Comparison of ENCODE assay signal across 13 cellular contexts in the genomic region with DNA sequence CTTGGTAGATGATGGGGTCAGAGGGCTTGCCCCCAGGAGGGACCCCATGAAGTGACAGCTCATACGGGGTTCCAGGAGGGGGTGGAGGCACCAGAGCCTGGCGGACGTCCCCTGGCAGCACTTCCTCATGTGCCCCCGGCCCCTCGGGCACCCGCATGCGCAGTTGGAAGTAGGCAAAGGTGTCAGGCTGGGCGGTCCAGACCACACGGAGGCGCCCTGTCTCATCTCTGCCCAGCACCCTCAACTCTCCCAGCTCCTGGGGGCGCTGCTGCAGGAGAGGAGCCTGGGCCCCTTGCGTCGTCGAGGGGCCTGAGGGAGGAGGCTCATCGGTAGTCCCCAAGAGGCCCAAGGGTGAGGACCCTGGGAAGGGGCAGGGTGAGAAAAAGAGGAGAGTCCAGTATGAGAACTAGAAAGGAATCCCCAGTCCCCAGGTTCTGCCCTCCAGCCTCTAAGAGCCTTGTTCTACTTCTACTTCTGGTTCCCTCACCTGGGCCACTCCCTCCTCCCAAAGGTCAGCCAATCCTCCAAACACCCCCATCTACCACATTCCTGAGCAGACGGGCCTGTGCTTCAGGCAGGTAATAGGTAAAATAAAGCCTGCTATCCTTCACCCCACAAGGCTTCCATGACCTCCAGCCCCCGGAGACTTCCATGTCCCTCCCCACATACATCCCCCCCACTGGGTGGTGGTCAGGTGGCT. TPM values are rescaled to one million over a fixed set of nuclear protein-coding genes. Genes with fewer than 3 reads are reported as not detected.
A peak's percentile ranks its signal among the peaks of the same experiment; 100 is the strongest.
DNase-seq lines count a peak whose midpoint lies in the region; ATAC-seq and TF ChIP-seq lines count a peak whose summit lies in the region.
"Had no signal": no experiment of that assay in that cellular context is flagged by ENCODE, and none has a peak within 500 bp of the region (broad histone marks: within the 10 kb centered on the region; RNA-seq: fewer than 3 reads in every experiment).

No MANE protein-coding gene starts in this region.

- H2BK15ac ChIP-seq in neuronal stem cell (ENCODE audit: low read length): no peak overlapping the region

- H3K9me3 ChIP-seq in heart right ventricle (no peaks in the 10 kb centered on the region), neuronal stem cell (replicated peaks in 1 of 2; ENCODE audit: control insufficient read depth in 2 of 2, insufficient read depth in 1 of 2, low read depth in 1 of 2, low read length in 2 of 2) (no peaks in the 10 kb centered on the region), uterus (no peaks in the 10 kb centered on the region), Peyer's patch (no peaks in the 10 kb centered on the region)
- H3K9me3 ChIP-seq: HAP-1 had no signal

- peak overlapping the region; percentile 54 for H3K4me3 Mint-ChIP-seq in activated T-helper 17 cell treated with anti-CD3 and anti-CD28 coated beads, Interleukin-2, amount 50 U/mL, for 72 hours
- H3K4me3 Mint-ChIP-seq: activated naive CD8-positive, alpha-beta T cell treated with anti-CD3 and anti-CD28 coated beads, Interleukin-2, amount 10 ng/mL, durations not matched to agents 7 days and 5 days had no signal

- peaks cover 43% of the 10 kb centered on the region for H3K27me3 Mint-ChIP-seq in activated T-helper 17 cell treated with anti-CD3 and anti-CD28 coated beads, Interleukin-2, amount 50 U/mL, for 72 hours

- H4K91ac ChIP-seq in neuronal stem cell (ENCODE audit: low read depth, low read length, poor library complexity): no peak overlapping the region

- no peak overlapping the region for H2BK12ac ChIP-seq in neuronal stem cell (ENCODE audit: low read length)

- intact Hi-C loops in heart right ventricle (cut with DNase I) (no loop called here), cardiac septum (cut with DNase I) (no loop called here), uterus (cut with DNase I; ENCODE audit: low total_unique reads) (no loop called here)

- H3K23ac ChIP-seq in neuronal stem cell (ENCODE audit: low read depth, low read length, poor library complexity): no peak overlapping the region

- peaks cover 0 to 27% (median 3%) of the 10 kb centered on the region in 7 donors for H3K27me3 ChIP-seq in heart right ventricle
- peaks cover 0 to 63% (median 8%) of the 10 kb centered on the region in 3 experiments for H3K27me3 ChIP-seq in neuronal stem cell (ENCODE audit: control insufficient read depth in 3 of 3, insufficient read depth in 3 of 3, low read depth in 1 of 3, low read length in 3 of 3)
- no peaks in the 10 kb centered on the region for H3K27me3 ChIP-seq in uterus
- no peaks in the 10 kb centered on the region for H3K27me3 ChIP-seq in Peyer's patch

- TF ChIP-seq POLR2A in uterus (IDR thresholded peaks at IDR 0.05) (no peak), Peyer's patch (IDR thresholded peaks at IDR 0.05) (no peak)

- no peak overlapping the region for H3K9ac ChIP-seq in neuronal stem cell (ENCODE audit: low read depth, low read length, poor library complexity)

- H3K36me3 ChIP-seq in heart right ventricle: peaks cover 0 to 89% (median 11%) of the 10 kb centered on the region in 9 donors
- no peaks in the 10 kb centered on the region for H3K36me3 ChIP-seq in neuronal stem cell (replicated peaks in 1 of 2; ENCODE audit: control insufficient read depth in 2 of 2, insufficient read depth in 2 of 2, low read length in 2 of 2)
- no peaks in the 10 kb centered on the region for H3K36me3 ChIP-seq in uterus
- no peaks in the 10 kb centered on the region for H3K36me3 ChIP-seq in Peyer's patch
- H3K36me3 ChIP-seq: HAP-1 had no signal

- H2AFZ ChIP-seq in neuronal stem cell (ENCODE audit: low read length): no peak overlapping the region

- H3K4me2 ChIP-seq in neuronal stem cell (ENCODE audit: insufficient read depth, low read length, poor library complexity, severe bottlenecking): no peak overlapping the region

- no peak overlapping the region for H3K4me3 ChIP-seq in heart right ventricle
- H3K4me3 ChIP-seq in neuronal stem cell (ENCODE audit: low read length in 2 of 2): no peak overlapping the region
- no peak overlapping the region for H3K4me3 ChIP-seq in uterus
- H3K4me3 ChIP-seq in Peyer's patch: no peak overlapping the region
- H3K4me3 ChIP-seq: HAP-1 had no signal

- no peak overlapping the region for H2BK120ac ChIP-seq in neuronal stem cell (ENCODE audit: low read depth, low read length)

- no peak overlapping the region for H2BK5ac ChIP-seq in neuronal stem cell (ENCODE audit: low read length)

- H3K4me1 Mint-ChIP-seq in activated T-helper 17 cell treated with anti-CD3 and anti-CD28 coated beads, Interleukin-2, amount 50 U/mL, for 72 hours: peaks cover 12% of the 10 kb centered on the region

- peak overlapping the region; percentile 49 for H2AK5ac ChIP-seq in neuronal stem cell (ENCODE audit: low read depth, low read length)

- H3K18ac ChIP-seq in neuronal stem cell (ENCODE audit: low read length): no peak overlapping the region

- H3K27ac ChIP-seq in heart right ventricle: peak overlapping the region in 7 of 10 donors; percentile 1 to 87 (median 77)
- no peak overlapping the region for H3K27ac ChIP-seq in neuronal stem cell (replicated peaks; ENCODE audit: low read length)
- peak overlapping the region; percentile 92 to 96 for H3K27ac ChIP-seq in uterus
- peak overlapping the region in 1 of 4 donors; percentile 6 for H3K27ac ChIP-seq in Peyer's patch

- no peak for ATAC-seq in heart right ventricle
- ATAC-seq in activated T-helper 17 cell treated with anti-CD3 and anti-CD28 coated beads, Interleukin-2, amount 50 U/mL, for 72 hours (replicated peaks): no peak
- no peak for ATAC-seq in GM19455 (IDR thresholded peaks at IDR 0.05; ENCODE audit: unreplicated experiment)
- ATAC-seq: right cardiac atrium had no signal

- H3K4me1 ChIP-seq in heart right ventricle: peaks cover 5 to 46% (median 25%) of the 10 kb centered on the region in 9 donors
- peaks cover 0 to 2% of the 10 kb centered on the region in 2 donors for H3K4me1 ChIP-seq in neuronal stem cell (ENCODE audit: control insufficient read depth in 2 of 2, insufficient read depth in 1 of 2, low read depth in 1 of 2, low read length in 2 of 2)
- peaks cover 21 to 27% of the 10 kb centered on the region in 2 donors for H3K4me1 ChIP-seq in uterus
- peaks cover 0 to 29% (median 10%) of the 10 kb centered on the region in 4 donors for H3K4me1 ChIP-seq in Peyer's patch
- H3K4me1 ChIP-seq: HAP-1 had no signal

- H3K14ac ChIP-seq in neuronal stem cell (ENCODE audit: low read length): no peak overlapping the region

- DNase-seq in heart right ventricle (no peak), cardiac septum (ENCODE audit: low spot score) (no peak), neuronal stem cell (ENCODE audit: low spot score) (no peak), uterus (peak in 1 of 2 donors; percentile 23), Peyer's patch (no peak), superior temporal gyrus (ENCODE audit: extremely low spot score) (no peak)
- DNase-seq: activated naive CD8-positive, alpha-beta T cell treated with anti-CD3 and anti-CD28 coated beads, Interleukin-2, amount 10 ng/mL, durations not matched to agents 7 days and 5 days; kidney had no signal

- no peak overlapping the region for H3K27ac Mint-ChIP-seq in activated T-helper 17 cell treated with anti-CD3 and anti-CD28 coated beads, Interleukin-2, amount 50 U/mL, for 72 hours
- H3K27ac Mint-ChIP-seq: activated naive CD8-positive, alpha-beta T cell treated with anti-CD3 and anti-CD28 coated beads, Interleukin-2, amount 10 ng/mL, durations not matched to agents 7 days and 5 days had no signal

- no peaks in the 10 kb centered on the region for H3K9me3 Mint-ChIP-seq in activated T-helper 17 cell treated with anti-CD3 and anti-CD28 coated beads, Interleukin-2, amount 50 U/mL, for 72 hours
- H3K9me3 Mint-ChIP-seq: activated naive CD8-positive, alpha-beta T cell treated with anti-CD3 and anti-CD28 coated beads, Interleukin-2, amount 10 ng/mL, durations not matched to agents 7 days and 5 days had no signal

- WGBS in heart right ventricle, 2 donors: 87 to 91% methylated on average over 17 of the region's 17 CpGs
- WGBS in neuronal stem cell (ENCODE audit: extremely low coverage in 2 of 2, insufficient read length in 2 of 2, insufficient replicate concordance in 1 of 2), 2 donors: no CpG with 5 or more reads among the region's 17 CpGs

- no peaks in the 10 kb centered on the region for H3K79me1 ChIP-seq in neuronal stem cell (ENCODE audit: low read depth, low read length)

- no peak for TF ChIP-seq CTCF in heart right ventricle (IDR thresholded peaks at IDR 0.05)
- no peak for TF ChIP-seq CTCF in uterus (IDR thresholded peaks at IDR 0.05)
- no peak for TF ChIP-seq CTCF in Peyer's patch (IDR thresholded peaks at IDR 0.05)

- H3K4ac ChIP-seq in neuronal stem cell (ENCODE audit: low read length): no peak overlapping the region

- H3K36me3 Mint-ChIP-seq in activated T-helper 17 cell treated with anti-CD3 and anti-CD28 coated beads, Interleukin-2, amount 50 U/mL, for 72 hours (ENCODE audit: low read depth): peaks cover 5% of the 10 kb centered on the region
- H3K36me3 Mint-ChIP-seq: activated naive CD8-positive, alpha-beta T cell treated with anti-CD3 and anti-CD28 coated beads, Interleukin-2, amount 10 ng/mL, durations not matched to agents 7 days and 5 days had no signal

- no peak overlapping the region for H4K8ac ChIP-seq in neuronal stem cell (ENCODE audit: low read depth, low read length)

RNA-seq across cellular contexts. Expression of a gene that starts 23.2 kb away (rescaled TPM):
- total RNA-seq in heart right ventricle: 100 to 1,000 TPM in 1 of 10 donors, 10 to 100 TPM in 9; 36.2 to 123 (median 61.4) TPM
- polyA plus RNA-seq in heart right ventricle: 10 to 100 TPM; 49.0 to 96.7 TPM
- 59.9 TPM for total RNA-seq in cardiac septum
- 10 to 100 TPM in 1 of 2 donors, 1 to 10 TPM in 1; 7.2 to 26.8 TPM for total RNA-seq in activated T-helper 17 cell treated with anti-CD3 and anti-CD28 coated beads, Interleukin-2, amount 50 U/mL, for 72 hours
- polyA plus RNA-seq in neuronal stem cell (2013, experiment 1 of 2): 4.0 TPM
- 3.8 TPM for polyA plus RNA-seq in neuronal stem cell (2013, experiment 2 of 2)
- 100 to 1,000 TPM in 3 of 4 donors, 10 to 100 TPM in 1; 90.6 to 217 (median 181) TPM for total RNA-seq in uterus
- 100 to 1,000 TPM in 2 of 4 donors, 10 to 100 TPM in 2; 38.5 to 301 (median 117) TPM for total RNA-seq in Peyer's patch

RNA-seq across cellular contexts. Expression of a gene that starts 42.1 kb away (rescaled TPM):
- total RNA-seq in heart right ventricle: 10 to 100 TPM; 20.1 to 44.4 (median 29.4) TPM
- 10 to 100 TPM; 23.4 to 47.0 TPM for polyA plus RNA-seq in heart right ventricle
- 40.8 TPM for total RNA-seq in cardiac septum
- total RNA-seq in activated T-helper 17 cell treated with anti-CD3 and anti-CD28 coated beads, Interleukin-2, amount 50 U/mL, for 72 hours: 10 to 100 TPM; 73.4 to 99.9 TPM
- polyA plus RNA-seq in neuronal stem cell (2013, experiment 1 of 2): 43.3 TPM
- polyA plus RNA-seq in neuronal stem cell (2013, experiment 2 of 2): 41.6 TPM
- total RNA-seq in uterus: 100 to 1,000 TPM in 1 of 4 donors, 10 to 100 TPM in 3; 16.4 to 121 (median 33.6) TPM
- 100 to 1,000 TPM in 3 of 4 donors, 10 to 100 TPM in 1; 75.3 to 408 (median 156) TPM for total RNA-seq in Peyer's patch

RNA-seq across cellular contexts. Expression of a gene that starts 44.2 kb away (rescaled TPM):
- total RNA-seq in heart right ventricle (1 to 10 TPM in 8 of 10 donors, under 1 TPM in 2; 0.72 to 3.4 (median 2.2) TPM), cardiac septum (1.9 TPM), uterus (10 to 100 TPM in 1 of 4 donors, 1 to 10 TPM in 3; 1.3 to 10.3 (median 5.1) TPM), Peyer's patch (1 to 10 TPM; 5.1 to 6.6 (median 5.6) TPM)
- 1 to 10 TPM; 3.4 to 7.2 TPM for polyA plus RNA-seq in heart right ventricle
- total RNA-seq in activated T-helper 17 cell treated with anti-CD3 and anti-CD28 coated beads, Interleukin-2, amount 50 U/mL, for 72 hours: 1 to 10 TPM; 7.4 to 9.3 TPM
- polyA plus RNA-seq in neuronal stem cell (2013, experiment 1 of 2): 6.4 TPM
- polyA plus RNA-seq in neuronal stem cell (2013, experiment 2 of 2): 5.8 TPM

RNA-seq across cellular contexts. Expression of a gene that starts 47.7 kb away (rescaled TPM):
- 1 to 10 TPM in 2 of 10 donors, under 1 TPM in 3, not detected in 5; 0.26 to 1.9 (median 0.62) TPM for total RNA-seq in heart right ventricle
- polyA plus RNA-seq in heart right ventricle: under 1 TPM; 0.19 to 0.73 TPM
- total RNA-seq in cardiac septum: 2.0 TPM
- total RNA-seq in activated T-helper 17 cell treated with anti-CD3 and anti-CD28 coated beads, Interleukin-2, amount 50 U/mL, for 72 hours: under 1 TPM; 0.16 to 0.91 TPM
- polyA plus RNA-seq in neuronal stem cell (2013, experiment 1 of 2): 0.25 TPM
- polyA plus RNA-seq in neuronal stem cell (2013, experiment 2 of 2): 0.30 TPM
- total RNA-seq in uterus: 1 to 10 TPM in 1 of 4 donors, not detected in 3; 4.1 TPM
- 1 to 10 TPM in 1 of 4 donors, not detected in 3; 1.2 TPM for total RNA-seq in Peyer's patch
- total RNA-seq: myocyte had no signal
